12 cellular contexts compared by ENCODE assay signal in the genomic region with DNA sequence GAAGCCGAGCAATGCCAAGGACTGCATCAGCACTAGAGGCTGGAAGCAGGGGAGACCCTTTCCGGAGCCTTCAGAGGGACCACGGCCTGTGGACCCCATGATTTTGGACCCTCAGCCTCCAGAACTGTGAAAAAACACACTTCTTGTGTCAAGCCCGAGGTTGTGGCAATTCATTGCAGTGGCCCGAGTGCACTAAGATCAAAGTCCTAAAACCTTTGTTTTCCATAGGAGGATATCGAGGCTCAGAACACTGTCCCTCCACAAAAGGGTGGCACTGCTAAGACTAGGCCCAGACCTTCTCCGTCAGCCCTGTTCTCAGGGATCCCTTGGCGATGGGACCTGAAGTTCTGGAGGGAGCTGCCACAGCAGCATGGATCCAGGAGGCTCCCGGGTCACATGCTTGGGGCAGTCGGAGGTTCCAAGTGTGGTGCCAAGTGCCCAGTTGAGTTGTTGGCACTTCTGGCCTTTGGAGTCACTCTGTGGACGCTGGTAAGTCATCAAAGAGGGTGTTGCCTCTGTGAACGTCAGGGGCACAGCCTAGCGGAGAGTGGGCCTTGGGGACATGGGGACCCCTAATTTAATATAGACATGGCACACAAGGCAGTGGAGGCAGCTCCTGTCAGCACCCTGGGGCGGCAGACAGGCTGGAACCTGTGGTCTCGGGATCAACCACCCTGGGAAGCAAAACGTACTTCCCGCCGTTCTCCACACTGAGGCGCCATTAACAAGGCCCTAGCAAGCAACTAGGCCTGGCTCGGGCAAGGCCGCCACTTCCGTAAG.
DNase-seq lines count a peak whose midpoint lies in the region; ATAC-seq and TF ChIP-seq lines count a peak whose summit lies in the region.
"Had no signal": no experiment of that assay in that cellular context is flagged by ENCODE, and none has a peak within 500 bp of the region (broad histone marks: within the 10 kb centered on the region; RNA-seq: fewer than 3 reads in every experiment).

No MANE protein-coding gene starts in this region.

- H3K9ac ChIP-seq in Loucy (ENCODE audit: low read depth, low read length, poor library complexity, severe bottlenecking), result no peak overlapping the region
- no peak overlapping the region for H3K9ac ChIP-seq in neuronal stem cell (ENCODE audit: low read depth, low read length, poor library complexity)

- H3K79me1 ChIP-seq in neuronal stem cell (ENCODE audit: low read depth, low read length), result no peaks in the 10 kb centered on the region

- no peak overlapping the region for H3K4me3 ChIP-seq in DOHH2 (ENCODE audit: low read length)
- no peak overlapping the region for H3K4me3 ChIP-seq in Loucy (ENCODE audit: low read length, poor library complexity, severe bottlenecking)
- H3K4me3 ChIP-seq in neuronal stem cell (ENCODE audit: low read length in 2 of 2), result no peak overlapping the region
- no peak overlapping the region for H3K4me3 ChIP-seq in aorta (ENCODE audit: low read length in 2 of 2)

- H4K20me1 ChIP-seq in DOHH2 (ENCODE audit: control insufficient read depth, insufficient read depth, low read depth, low read length) (no peaks in the 10 kb centered on the region), Loucy (ENCODE audit: insufficient read depth, low read length, poor library complexity, severe bottlenecking) (no peaks in the 10 kb centered on the region)

- no peak overlapping the region for H4K91ac ChIP-seq in neuronal stem cell (ENCODE audit: low read depth, low read length, poor library complexity)

- intact Hi-C loops in aorta (cut with DNase I), result loop anchor here (2.0 to 10.0 kb wide), 10 partner anchors 45 to 1145 kb away; partner anchors contain the start of gene IRS2 (in 1 of the 2)

- H3K4me2 ChIP-seq in DOHH2 (ENCODE audit: low read length) (no peak overlapping the region), Loucy (ENCODE audit: low read depth, low read length, poor library complexity, severe bottlenecking) (no peak overlapping the region), neuronal stem cell (ENCODE audit: insufficient read depth, low read length, poor library complexity, severe bottlenecking) (no peak overlapping the region)

- TF ChIP-seq CTCF in DOHH2 (IDR thresholded peaks at IDR 0.05; ENCODE audit: low read depth, low read length, poor library complexity, severe bottlenecking) (peak; percentile 43), Loucy (conservative IDR thresholded peaks at IDR 0.05; ENCODE audit: low read length) (peak; percentile 45; the same call in 1 of the 2 replicates), endothelial cell (IDR thresholded peaks at IDR 0.05; ENCODE audit: unreplicated experiment) (peak; percentile 24)

- H2AFZ ChIP-seq in Loucy (ENCODE audit: low read length) (no peak overlapping the region), neuronal stem cell (ENCODE audit: low read length) (no peak overlapping the region)

- H3F3A ChIP-seq in DOHH2 (ENCODE audit: control insufficient read depth, insufficient read depth) (no peaks in the 10 kb centered on the region), Loucy (ENCODE audit: low read depth) (no peaks in the 10 kb centered on the region)

- H3K4me1 ChIP-seq in DOHH2 (ENCODE audit: control insufficient read depth, low read length) (no peaks in the 10 kb centered on the region), Loucy (ENCODE audit: insufficient read depth, low read length, poor library complexity, severe bottlenecking) (no peaks in the 10 kb centered on the region), neuronal stem cell (ENCODE audit: control insufficient read depth in 2 of 2, insufficient read depth in 1 of 2, low read depth in 1 of 2, low read length in 2 of 2) (peaks cover 1 to 4% of the 10 kb centered on the region in 2 donors), aorta (ENCODE audit: control insufficient read depth in 1 of 2, insufficient read depth in 2 of 2, low read length in 2 of 2) (peaks cover 2 to 3% of the 10 kb centered on the region in 2 donors)

- peak overlapping the region; percentile 35 for H2BK120ac ChIP-seq in neuronal stem cell (ENCODE audit: low read depth, low read length)

- DNase-seq in endothelial cell (ENCODE audit: low spot score) (peak; percentile 53), neuronal stem cell (ENCODE audit: low spot score) (no peak), NCI-H2107 treated with DMSO at 0.1 percent for 48 hours (lab: John Stamatoyannopoulos, UW; ENCODE audit: unreplicated experiment) (no peak), hippocampal formation (lab: John Stamatoyannopoulos, UW) (no peak), aorta (no peak)
- DNase-seq: activated T-cell treated with anti-CD3 and anti-CD28 coated beads, Interleukin-2, amount 50 U/mL, for 72 hours; central memory CD4-positive, alpha-beta T cell; foreskin fibroblast; NCI-H1930 had no signal

- H3K27ac Mint-ChIP-seq in endothelial cell (ENCODE audit: unreplicated experiment), result no peak overlapping the region
- H3K27ac Mint-ChIP-seq: activated T-cell treated with anti-CD3 and anti-CD28 coated beads, Interleukin-2, amount 50 U/mL, for 72 hours had no signal

- peak overlapping the region; percentile 16 for H2AK5ac ChIP-seq in neuronal stem cell (ENCODE audit: low read depth, low read length)

- no peak for ATAC-seq in activated CD4-positive, CD25-positive, alpha-beta regulatory T cell treated with anti-CD3 and anti-CD28 coated beads, Interleukin-2, amount 50 U/mL, for 24 hours
- no peak for ATAC-seq in aorta (ENCODE audit: low FRiP score)
- ATAC-seq: activated T-cell treated with anti-CD3 and anti-CD28 coated beads, Interleukin-2, amount 50 U/mL, for 72 hours had no signal

- H3K27me3 Mint-ChIP-seq in endothelial cell (ENCODE audit: unreplicated experiment), result peaks cover 17% of the 10 kb centered on the region

- H3K9me3 ChIP-seq in DOHH2 (ENCODE audit: control insufficient read depth, insufficient read depth, low read length), result no peaks in the 10 kb centered on the region
- H3K9me3 ChIP-seq in Loucy (ENCODE audit: insufficient read depth, low read depth, low read length), result no peaks in the 10 kb centered on the region
- H3K9me3 ChIP-seq in neuronal stem cell (replicated peaks in 1 of 2; ENCODE audit: control insufficient read depth in 2 of 2, insufficient read depth in 1 of 2, low read depth in 1 of 2, low read length in 2 of 2), result peaks cover 2 to 3% of the 10 kb centered on the region in 2 donors
- no peaks in the 10 kb centered on the region for H3K9me3 ChIP-seq in aorta (ENCODE audit: control insufficient read depth, low read length)

- H2BK5ac ChIP-seq in neuronal stem cell (ENCODE audit: low read length), result no peak overlapping the region

- no CpG with 5 or more reads among the region's 22 CpGs for WGBS in neuronal stem cell (ENCODE audit: extremely low coverage in 2 of 2, insufficient read length in 2 of 2, insufficient replicate concordance in 1 of 2), 2 donors
- WGBS in aorta, 2 donors, result 91 to 93% methylated on average over 22 of the region's 22 CpGs

- H2BK15ac ChIP-seq in neuronal stem cell (ENCODE audit: low read length), result no peak overlapping the region

- H3K36me3 ChIP-seq in DOHH2 (ENCODE audit: control insufficient read depth, low read length) (no peaks in the 10 kb centered on the region), Loucy (ENCODE audit: insufficient read depth, low read length) (no peaks in the 10 kb centered on the region), neuronal stem cell (replicated peaks in 1 of 2; ENCODE audit: control insufficient read depth in 2 of 2, insufficient read depth in 2 of 2, low read length in 2 of 2) (peaks cover 0 to 3% of the 10 kb centered on the region in 2 donors), aorta (ENCODE audit: control insufficient read depth in 1 of 2, insufficient read depth in 2 of 2, low read length in 1 of 2) (no peaks in the 10 kb centered on the region)

- no peak overlapping the region for H3K14ac ChIP-seq in neuronal stem cell (ENCODE audit: low read length)

- H4K8ac ChIP-seq in neuronal stem cell (ENCODE audit: low read depth, low read length), result no peak overlapping the region

- no peaks in the 10 kb centered on the region for H3K9me2 ChIP-seq in DOHH2 (replicated peaks; ENCODE audit: control insufficient read depth, low read length)
- H3K9me2 ChIP-seq in Loucy (replicated peaks; ENCODE audit: low read depth, low read length), result no peaks in the 10 kb centered on the region

- no peak overlapping the region for H3K18ac ChIP-seq in neuronal stem cell (ENCODE audit: low read length)

- H3K4ac ChIP-seq in neuronal stem cell (ENCODE audit: low read length), result no peak overlapping the region

- peaks cover 3% of the 10 kb centered on the region for H3K36me3 Mint-ChIP-seq in endothelial cell (ENCODE audit: low read depth, unreplicated experiment)

- no peaks in the 10 kb centered on the region for H3K27me3 ChIP-seq in DOHH2 (ENCODE audit: control insufficient read depth, low read length)
- H3K27me3 ChIP-seq in Loucy (ENCODE audit: insufficient read depth, low read length, poor library complexity, severe bottlenecking), result no peaks in the 10 kb centered on the region
- peaks cover 0 to 4% (median 0%) of the 10 kb centered on the region in 3 experiments for H3K27me3 ChIP-seq in neuronal stem cell (ENCODE audit: control insufficient read depth in 3 of 3, insufficient read depth in 3 of 3, low read depth in 1 of 3, low read length in 3 of 3)
- H3K27me3 ChIP-seq in aorta (ENCODE audit: control insufficient read depth in 1 of 2, insufficient read depth in 2 of 2, low read length in 1 of 2), result no peaks in the 10 kb centered on the region

- peaks cover 8% of the 10 kb centered on the region for H3K4me1 Mint-ChIP-seq in endothelial cell (ENCODE audit: unreplicated experiment)

- H3K79me2 ChIP-seq in DOHH2 (ENCODE audit: control insufficient read depth, low read length), result no peaks in the 10 kb centered on the region
- H3K79me2 ChIP-seq in Loucy (ENCODE audit: insufficient read depth, low read length), result no peaks in the 10 kb centered on the region

- H3K4me3 Mint-ChIP-seq in endothelial cell (ENCODE audit: unreplicated experiment), result no peak overlapping the region
- H3K4me3 Mint-ChIP-seq: activated T-cell treated with anti-CD3 and anti-CD28 coated beads, Interleukin-2, amount 50 U/mL, for 72 hours had no signal

- no peak overlapping the region for H3K23ac ChIP-seq in neuronal stem cell (ENCODE audit: low read depth, low read length, poor library complexity)

- H3K9me3 Mint-ChIP-seq in endothelial cell (ENCODE audit: unreplicated experiment), result no peaks in the 10 kb centered on the region
- H3K9me3 Mint-ChIP-seq: activated T-cell treated with anti-CD3 and anti-CD28 coated beads, Interleukin-2, amount 50 U/mL, for 72 hours had no signal

- H2BK12ac ChIP-seq in neuronal stem cell (ENCODE audit: low read length), result no peak overlapping the region

- H3K27ac ChIP-seq in DOHH2 (ENCODE audit: low read depth, low read length), result no peak overlapping the region
- no peak overlapping the region for H3K27ac ChIP-seq in neuronal stem cell (replicated peaks; ENCODE audit: low read length)
- peak overlapping the region in 1 of 2 donors; percentile 2 for H3K27ac ChIP-seq in aorta (ENCODE audit: low read depth in 1 of 2, low read length in 2 of 2)
